Comparison of ENCODE assay signal across 8 cellular contexts in genomic region chr22:35132568-35132967, GRCh38.
"Had no signal": no experiment of that assay in that cellular context is flagged by ENCODE, and none has a peak within 500 bp of the region (broad histone marks: within the 10 kb centered on the region; RNA-seq: fewer than 3 reads in every experiment).

No MANE protein-coding gene starts in this region.

- H3K4me3 ChIP-seq: GM23338 had no signal

- H3K9me3 Mint-ChIP-seq: H9 had no signal

- ATAC-seq: GM23338 had no signal

- FAIRE-seq: H1, H54, HTR-8/SVneo had no signal

- DNase-seq: H9, HCEC 1CT, KG1 had no signal

- H3K4me3 Mint-ChIP-seq: GM23338, H9, IgD-negative memory B cell had no signal

- H3K27ac Mint-ChIP-seq: GM23338, H9, IgD-negative memory B cell had no signal
